In the genomic region with DNA sequence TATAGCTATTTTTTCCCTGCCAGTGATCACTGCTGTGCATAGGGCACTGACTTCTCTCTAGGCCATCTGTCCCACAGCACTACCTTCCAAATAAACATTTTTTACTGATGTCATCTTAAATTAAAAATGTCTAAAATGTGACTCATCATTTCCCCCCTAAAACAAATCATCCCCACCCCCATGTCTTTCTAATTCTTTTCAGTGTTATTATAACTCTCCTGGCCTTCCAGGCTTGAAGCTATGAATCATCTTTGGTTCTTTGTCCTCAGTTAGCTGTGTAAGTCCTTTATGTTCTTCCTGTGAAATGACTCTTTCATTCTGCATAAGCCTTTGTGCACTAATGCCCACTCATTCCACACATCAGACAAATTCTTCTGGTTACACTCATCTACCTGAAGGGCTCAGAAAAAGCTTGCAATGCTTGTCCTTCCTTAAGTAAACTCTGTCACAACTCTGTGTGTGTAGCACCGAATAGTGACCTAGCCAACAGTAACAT, we compare ENCODE assay signal across 12 cellular contexts.
DNase-seq lines count a peak whose midpoint lies in the region; ATAC-seq and TF ChIP-seq lines count a peak whose summit lies in the region.
"Had no signal": no experiment of that assay in that cellular context is flagged by ENCODE, and none has a peak within 500 bp of the region (broad histone marks: within the 10 kb centered on the region; RNA-seq: fewer than 3 reads in every experiment).

No MANE protein-coding gene starts in this region.

- no peak for TF ChIP-seq CTCF in heart right ventricle (IDR thresholded peaks at IDR 0.05)

- ATAC-seq in GM19023 (IDR thresholded peaks at IDR 0.05; ENCODE audit: unreplicated experiment) (no peak), HG03025 (IDR thresholded peaks at IDR 0.05; ENCODE audit: low FRiP score, unreplicated experiment) (no peak), heart right ventricle (no peak)
- ATAC-seq: pancreas had no signal

- H3K4me1 ChIP-seq in heart right ventricle, result peaks cover 0 to 3% (median 0%) of the 10 kb centered on the region in 9 donors
- H3K4me1 ChIP-seq: pancreas had no signal

- no peaks in the 10 kb centered on the region for H3K9me3 ChIP-seq in heart right ventricle
- H3K9me3 ChIP-seq: pancreas had no signal

- no peaks in the 10 kb centered on the region for H3K27me3 ChIP-seq in heart right ventricle
- H3K27me3 ChIP-seq: pancreas had no signal

- H3K4me3 ChIP-seq in heart right ventricle, result no peak overlapping the region
- H3K4me3 ChIP-seq: pancreas, SK-N-MC had no signal

- H3K27ac ChIP-seq in angular gyrus (ENCODE audit: low read depth, low read length), result peak overlapping the region; percentile 2
- H3K27ac ChIP-seq in heart right ventricle, result no peak overlapping the region
- H3K27ac ChIP-seq: pancreas, SK-N-MC had no signal

- intact Hi-C loops in heart right ventricle (cut with DNase I), result loop anchor here in 1 of 10 donors (10.0 kb wide), 1 partner anchor 324 kb away; no protein-coding TSS in a partner anchor

- 80 to 86% methylated on average over 1 of the region's 1 CpG for WGBS in heart right ventricle, 2 donors

- DNase-seq in A172 (ENCODE audit: low spot score), result peak; percentile 94
- DNase-seq in H4 (ENCODE audit: low spot score), result peak; percentile 69
- peak; percentile 90 for DNase-seq in glomerular endothelial cell (ENCODE audit: extremely low read depth, low read depth, low spot score)
- no peak for DNase-seq in NCI-H187 (lab: John Stamatoyannopoulos, UW)
- no peak for DNase-seq in heart right ventricle
- DNase-seq: head of caudate nucleus; pancreas; stimulated activated CD8-positive, alpha-beta memory T cell treated with anti-CD3 and anti-CD28 coated beads, Interleukin-4, amount 100 ng/mL, for 48 hours had no signal

- no peaks in the 10 kb centered on the region for H3K36me3 ChIP-seq in heart right ventricle
- H3K36me3 ChIP-seq: pancreas had no signal

Comparison
In these comparisons a context has a peak if more than half of its experiments do, and no peak if none do; other contexts are left out.
1. DNase-seq: peak in A172 (single experiment), H4 (single experiment) and glomerular endothelial cell (single experiment); none in NCI-H187 (0 of 2) and heart right ventricle (0 of 2).